Comparison of ENCODE assay signal across 1 cellular context in the genomic region with DNA sequence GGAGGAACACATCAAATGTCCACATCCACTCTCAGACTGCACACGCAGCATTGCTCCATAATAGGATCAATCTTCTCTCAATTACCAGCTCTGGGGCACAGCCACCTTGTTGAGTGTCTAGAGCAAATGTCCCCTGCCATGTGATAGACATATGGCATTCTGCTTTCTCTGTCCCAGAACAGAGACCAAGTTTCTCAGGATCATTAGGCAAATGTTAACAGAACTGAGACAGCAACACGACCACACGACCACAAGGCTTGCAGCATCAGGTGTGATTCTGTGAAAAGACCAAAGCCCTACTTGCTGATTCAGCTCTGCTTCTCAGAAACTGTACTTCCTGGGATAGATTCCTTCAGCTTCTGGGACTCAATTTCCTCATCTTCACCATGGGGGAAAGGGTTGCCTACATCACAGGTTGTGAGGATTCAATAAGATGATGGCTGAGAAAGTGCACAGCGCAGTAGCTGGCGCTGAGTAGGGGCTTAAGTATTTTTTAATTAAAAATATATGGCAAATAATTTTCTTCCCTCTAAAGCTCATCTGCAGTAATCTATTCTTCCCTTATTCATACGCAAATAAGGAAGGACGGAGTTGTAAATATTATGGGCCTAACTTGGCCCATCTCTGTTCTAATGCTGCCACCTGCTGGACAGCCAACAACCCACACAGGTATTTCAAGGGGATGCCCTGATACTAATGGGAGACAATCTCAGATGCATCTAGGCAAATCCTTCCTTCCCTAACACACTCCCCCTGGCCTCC.
TF ChIP-seq lines count a peak whose summit lies in the region.

No MANE protein-coding gene starts in this region.

TF ChIP-seq in HCT116, 20 proteins besides CTCF, POLR2A, EP300 and RAD21 (continued from another document):
- TF ChIP-seq, protein P1, sequence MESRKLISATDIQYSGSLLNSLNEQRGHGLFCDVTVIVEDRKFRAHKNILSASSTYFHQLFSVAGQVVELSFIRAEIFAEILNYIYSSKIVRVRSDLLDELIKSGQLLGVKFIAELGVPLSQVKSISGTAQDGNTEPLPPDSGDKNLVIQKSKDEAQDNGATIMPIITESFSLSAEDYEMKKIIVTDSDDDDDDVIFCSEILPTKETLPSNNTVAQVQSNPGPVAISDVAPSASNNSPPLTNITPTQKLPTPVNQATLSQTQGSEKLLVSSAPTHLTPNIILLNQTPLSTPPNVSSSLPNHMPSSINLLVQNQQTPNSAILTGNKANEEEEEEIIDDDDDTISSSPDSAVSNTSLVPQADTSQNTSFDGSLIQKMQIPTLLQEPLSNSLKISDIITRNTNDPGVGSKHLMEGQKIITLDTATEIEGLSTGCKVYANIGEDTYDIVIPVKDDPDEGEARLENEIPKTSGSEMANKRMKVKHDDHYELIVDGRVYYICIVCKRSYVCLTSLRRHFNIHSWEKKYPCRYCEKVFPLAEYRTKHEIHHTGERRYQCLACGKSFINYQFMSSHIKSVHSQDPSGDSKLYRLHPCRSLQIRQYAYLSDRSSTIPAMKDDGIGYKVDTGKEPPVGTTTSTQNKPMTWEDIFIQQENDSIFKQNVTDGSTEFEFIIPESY (IDR thresholded peaks at IDR 0.05; ENCODE audit: extremely low read depth, insufficient replicate concordance, low read length): no peak
- TF ChIP-seq JUND (IDR thresholded peaks at IDR 0.05) (no peak), SP1 (IDR thresholded peaks at IDR 0.05; ENCODE audit: low read depth) (no peak), FOSL1 (IDR thresholded peaks at IDR 0.05; ENCODE audit: low read depth) (no peak), ZFX (IDR thresholded peaks at IDR 0.05) (no peak), SRF (IDR thresholded peaks at IDR 0.05; ENCODE audit: low read depth) (no peak), EZH2phosphoT487 (IDR thresholded peaks at IDR 0.05; ENCODE audit: borderline replicate concordance) (no peak), SIN3A (IDR thresholded peaks at IDR 0.05; ENCODE audit: low read depth) (no peak), ZNF274 (IDR thresholded peaks at IDR 0.05; ENCODE audit: low read depth, low read length) (no peak), CBX3 (IDR thresholded peaks at IDR 0.05; ENCODE audit: low read depth) (no peak), MAX (IDR thresholded peaks at IDR 0.05) (no peak)
